In genomic region chr13:39998166-39998565, GRCh38 we compare ENCODE assay signal across 22 cellular contexts.
DNase-seq lines count a peak whose midpoint lies in the region; ATAC-seq lines count a peak whose summit lies in the region.
"Had no signal": no experiment of that assay in that cellular context is flagged by ENCODE, and none has a peak within 500 bp of the region (broad histone marks: within the 10 kb centered on the region; RNA-seq: fewer than 3 reads in every experiment).

No MANE protein-coding gene starts in this region.

- H3K27me3 Mint-ChIP-seq in stimulated activated naive CD8-positive, alpha-beta T cell treated with anti-CD3 and anti-CD28 coated beads, Interleukin-15, Interleukin-2, amounts not matched to agents 100 ng/mL and 50 ng/mL, for 24 hours = no peaks in the 10 kb centered on the region
- H3K27me3 Mint-ChIP-seq in immature natural killer cell (ENCODE audit: low read depth in 3 of 3) = peaks cover 0 to 7% (median 0%) of the 10 kb centered on the region in 3 donors

- peak overlapping the region in 1 of 2 donors; percentile 18 for H3K27ac Mint-ChIP-seq in activated naive CD4-positive, alpha-beta T cell treated with anti-CD3 and anti-CD28 coated beads, Interleukin-2, amount 50 U/mL, for 72 hours
- peak overlapping the region; percentile 83 for H3K27ac Mint-ChIP-seq in stimulated activated naive CD8-positive, alpha-beta T cell treated with anti-CD3 and anti-CD28 coated beads, Interleukin-15, Interleukin-2, amounts not matched to agents 100 ng/mL and 50 ng/mL, for 24 hours
- no peak overlapping the region for H3K27ac Mint-ChIP-seq in immature natural killer cell
- H3K27ac Mint-ChIP-seq: T-helper 1 cell treated with Interleukin-12 subunit alpha and Interleukin-12 subunit beta and Interleukin-4 antibody, amounts not matched to agents 30 μg/mL and 1 μg/mL, for 36 hours had no signal

- peaks cover 0 to 16% of the 10 kb centered on the region in 2 donors for H3K36me3 Mint-ChIP-seq in activated naive CD4-positive, alpha-beta T cell treated with anti-CD3 and anti-CD28 coated beads, Interleukin-2, amount 50 U/mL, for 72 hours
- no peaks in the 10 kb centered on the region for H3K36me3 Mint-ChIP-seq in stimulated activated naive CD8-positive, alpha-beta T cell treated with anti-CD3 and anti-CD28 coated beads, Interleukin-15, Interleukin-2, amounts not matched to agents 100 ng/mL and 50 ng/mL, for 24 hours (ENCODE audit: low read depth)
- H3K36me3 Mint-ChIP-seq in immature natural killer cell = no peaks in the 10 kb centered on the region

- no peak overlapping the region for H3K4me3 ChIP-seq in Jurkat, Clone E6-1 (ENCODE audit: low read length)
- H3K4me3 ChIP-seq: breast epithelium, coronary artery, GM23248, thyroid gland had no signal

- H3K9me3 Mint-ChIP-seq in activated naive CD4-positive, alpha-beta T cell treated with anti-CD3 and anti-CD28 coated beads, Interleukin-2, amount 50 U/mL, for 72 hours = peaks cover 4 to 14% of the 10 kb centered on the region in 2 donors
- no peaks in the 10 kb centered on the region for H3K9me3 Mint-ChIP-seq in stimulated activated naive CD8-positive, alpha-beta T cell treated with anti-CD3 and anti-CD28 coated beads, Interleukin-15, Interleukin-2, amounts not matched to agents 100 ng/mL and 50 ng/mL, for 24 hours
- peaks cover 0 to 2% (median 0%) of the 10 kb centered on the region in 6 donors for H3K9me3 Mint-ChIP-seq in immature natural killer cell

- peak; percentile 94 for ATAC-seq in activated naive CD4-positive, alpha-beta T cell treated with anti-CD3 and anti-CD28 coated beads, Interleukin-2, amount 50 U/mL, for 72 hours
- ATAC-seq in GM21619 (IDR thresholded peaks at IDR 0.05; ENCODE audit: unreplicated experiment) = no peak
- ATAC-seq: esophagus mucosa, left lobe of liver had no signal

- H3K4me3 Mint-ChIP-seq in stimulated activated naive CD8-positive, alpha-beta T cell treated with anti-CD3 and anti-CD28 coated beads, Interleukin-15, Interleukin-2, amounts not matched to agents 100 ng/mL and 50 ng/mL, for 24 hours = peak overlapping the region; percentile 69
- no peak overlapping the region for H3K4me3 Mint-ChIP-seq in immature natural killer cell
- H3K4me3 Mint-ChIP-seq: T-helper 1 cell treated with Interleukin-12 subunit alpha and Interleukin-12 subunit beta and Interleukin-4 antibody, amounts not matched to agents 30 μg/mL and 1 μg/mL, for 36 hours had no signal

- H3K4me1 Mint-ChIP-seq in stimulated activated naive CD8-positive, alpha-beta T cell treated with anti-CD3 and anti-CD28 coated beads, Interleukin-15, Interleukin-2, amounts not matched to agents 100 ng/mL and 50 ng/mL, for 24 hours (ENCODE audit: low read depth) = peaks cover 31% of the 10 kb centered on the region
- peaks cover 1 to 8% of the 10 kb centered on the region in 2 donors for H3K4me1 Mint-ChIP-seq in immature natural killer cell

- peak; percentile 21 for DNase-seq in stimulated activated CD4-positive, alpha-beta T cell treated with anti-CD3 and anti-CD28 coated beads, Interleukin-15, amount 100 ng/mL, for 24 hours
- DNase-seq in stimulated activated CD4-positive, alpha-beta T cell treated with anti-CD3 and anti-CD28 coated beads, Interleukin-2, amount 100 ng/mL, for 24 hours = no peak
- DNase-seq in Jurkat, Clone E6-1 (ENCODE audit: low read depth, low spot score) = peak; percentile 80
- DNase-seq in activated naive CD4-positive, alpha-beta T cell treated with anti-CD3 and anti-CD28 coated beads, Interleukin-2, amount 50 U/mL, for 72 hours (ENCODE audit: low spot score in 2 of 2) = peak in 1 of 2 donors; percentile 10
- no peak for DNase-seq in immature natural killer cell
- DNase-seq: DMS53, foreskin melanocyte, GDM1, GM23248, hippocampal formation, IMR-90, mesendoderm, NCI-H2081, NCI-H226, thyroid gland had no signal

Comparison
In these comparisons a context has a peak if more than half of its experiments do, and no peak if none do; other contexts are left out.
1. DNase-seq: peak in stimulated activated CD4-positive, alpha-beta T cell treated with anti-CD3 and anti-CD28 coated beads, Interleukin-15, amount 100 ng/mL, for 24 hours (single experiment) and Jurkat, Clone E6-1 (single experiment); none in stimulated activated CD4-positive, alpha-beta T cell treated with anti-CD3 and anti-CD28 coated beads, Interleukin-2, amount 100 ng/mL, for 24 hours (0 of 2) and immature natural killer cell (0 of 3).